In the genomic region with DNA sequence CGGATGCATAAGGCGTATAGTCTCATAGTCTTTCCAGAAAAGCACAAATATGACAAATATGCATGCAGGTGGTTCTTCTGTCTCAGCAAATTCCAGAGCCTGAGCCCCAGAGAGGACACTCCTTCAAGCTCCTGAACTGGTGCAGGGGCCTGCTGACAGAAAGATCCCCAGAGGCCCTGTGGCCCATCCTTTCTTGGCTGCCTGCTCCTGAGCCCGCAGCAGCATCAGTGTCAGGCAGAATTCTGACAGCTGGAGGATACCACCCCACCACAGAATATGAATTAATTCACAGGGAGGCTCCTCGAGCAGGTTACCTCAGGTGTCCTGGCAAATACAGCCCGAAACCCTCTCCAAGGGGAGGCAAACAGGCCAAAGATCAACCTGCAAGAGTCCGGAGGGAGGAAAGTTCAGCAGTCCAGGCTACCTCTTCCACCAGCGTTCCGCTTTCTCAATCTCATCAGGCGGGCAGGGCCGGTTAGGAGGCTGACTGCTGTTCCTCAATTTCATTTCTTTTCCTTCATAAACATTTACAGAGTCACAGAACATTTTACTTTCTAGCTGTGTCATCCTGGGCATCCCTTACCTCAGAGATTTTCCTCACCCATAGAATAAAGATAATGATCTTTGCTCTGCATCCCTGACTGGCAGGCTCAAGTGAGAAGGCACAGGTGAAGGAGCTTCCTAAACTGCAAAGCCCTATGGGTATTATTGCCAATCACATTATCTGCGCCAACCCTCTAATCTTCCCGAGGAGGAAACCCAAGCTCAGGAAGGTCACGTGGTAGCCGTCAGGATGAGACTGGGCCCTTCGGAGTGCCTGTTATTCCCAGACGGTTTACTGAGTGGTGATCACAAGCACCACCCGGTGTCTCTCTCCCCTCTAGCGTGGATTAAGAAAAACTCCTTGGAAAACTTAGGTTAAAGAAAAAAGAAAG, we compare ENCODE assay signal across 8 cellular contexts. TPM values are rescaled to one million over a fixed set of nuclear protein-coding genes. Genes with fewer than 3 reads are reported as not detected.
DNase-seq lines count a peak whose midpoint lies in the region; ATAC-seq and TF ChIP-seq lines count a peak whose summit lies in the region.

No MANE protein-coding gene starts in this region.

- ATAC-seq in activated B cell treated with CpG ODN at 0.5 μM for 24 hours (ENCODE audit: low read depth) (no peak), heart right ventricle (peak in 3 of 8 donors; percentile 0 to 4 (median 3)), HG03521 (IDR thresholded peaks at IDR 0.05; ENCODE audit: unreplicated experiment) (no peak), GM21367 (IDR thresholded peaks at IDR 0.05; ENCODE audit: unreplicated experiment) (no peak)

- no peak for TF ChIP-seq CTCF in activated B cell treated with CpG ODN at 0.5 μM for 24 hours (IDR thresholded peaks at IDR 0.05)
- no peak for TF ChIP-seq CTCF in heart right ventricle (IDR thresholded peaks at IDR 0.05)
- TF ChIP-seq CTCF in sigmoid colon (IDR thresholded peaks at IDR 0.05), result no peak

- H3K36me3 Mint-ChIP-seq in activated naive CD4-positive, alpha-beta T cell treated with anti-CD3 and anti-CD28 coated beads, Interleukin-2, amount 50 U/mL, for 24 hours, result peaks cover 12% of the 10 kb centered on the region
- H3K36me3 Mint-ChIP-seq in activated B cell treated with CpG ODN at 0.5 μM for 24 hours (ENCODE audit: low read depth), result peaks cover 52% of the 10 kb centered on the region

- H3K27me3 ChIP-seq in heart right ventricle (no peaks in the 10 kb centered on the region), sigmoid colon (no peaks in the 10 kb centered on the region)

- no peak for TF ChIP-seq POLR2A in sigmoid colon (IDR thresholded peaks at IDR 0.05)

- CTCF ChIA-PET in activated B cell treated with CpG ODN at 0.5 μM for 24 hours (lab: Charles Lee), result interaction anchor here (0.8 kb wide), 1 partner anchor 17 kb away, joined by 3 read pairs; no protein-coding TSS in a partner anchor

- H3K4me3 ChIP-seq in heart right ventricle (peak overlapping the region; percentile 39 to 100 (median 87)), sigmoid colon (peak overlapping the region; percentile 80 to 90 (median 87))

- DNase-seq in activated naive CD4-positive, alpha-beta T cell (lab: John Stamatoyannopoulos, UW), result no peak
- DNase-seq in activated B cell treated with CpG ODN at 0.5 μM for 24 hours (no peak), heart right ventricle (no peak), sigmoid colon (no peak), NOMO-1 treated with dmso at 0.1 percent for 144 hours (lab: John Stamatoyannopoulos, UW; ENCODE audit: unreplicated experiment) (no peak)

- WGBS in heart right ventricle, 2 donors, result 41 to 46% methylated on average over 18 of the region's 18 CpGs
- WGBS in sigmoid colon, 2 donors, result 32 to 49% methylated on average over 18 of the region's 18 CpGs

- no peak for TF ChIP-seq EP300 in sigmoid colon (IDR thresholded peaks at IDR 0.05)

- intact Hi-C loops in activated B cell treated with CpG ODN at 0.5 μM for 24 hours (cut with micrococcal nuclease) (loop anchor here (10.0 kb wide), 1 partner anchor 1142 kb away; a partner anchor contains a TSS), heart right ventricle (cut with DNase I) (no loop called here), sigmoid colon (cut with DNase I) (loop anchor here (10.0 kb wide), 1 partner anchor 272 kb away; a partner anchor contains a TSS)

- H3K9me3 ChIP-seq in heart right ventricle (no peaks in the 10 kb centered on the region), sigmoid colon (no peaks in the 10 kb centered on the region)

- H3K27ac Mint-ChIP-seq in activated naive CD4-positive, alpha-beta T cell treated with anti-CD3 and anti-CD28 coated beads, Interleukin-2, amount 50 U/mL, for 24 hours, result peak overlapping the region; percentile 44
- H3K27ac Mint-ChIP-seq in activated B cell treated with CpG ODN at 0.5 μM for 24 hours, result peak overlapping the region; percentile 99

- H3K36me3 ChIP-seq in heart right ventricle (peaks cover 0 to 42% (median 6%) of the 10 kb centered on the region in 9 donors), sigmoid colon (peaks cover 0 to 25% (median 10%) of the 10 kb centered on the region in 4 donors)

- H3K4me3 Mint-ChIP-seq in activated naive CD4-positive, alpha-beta T cell treated with anti-CD3 and anti-CD28 coated beads, Interleukin-2, amount 50 U/mL, for 24 hours, result peak overlapping the region; percentile 97
- peak overlapping the region; percentile 99 for H3K4me3 Mint-ChIP-seq in activated B cell treated with CpG ODN at 0.5 μM for 24 hours

- H3K4me1 ChIP-seq in heart right ventricle (peaks cover 12 to 40% (median 32%) of the 10 kb centered on the region in 9 donors), sigmoid colon (peaks cover 0 to 43% (median 32%) of the 10 kb centered on the region in 4 donors)

- no peaks in the 10 kb centered on the region for H3K27me3 Mint-ChIP-seq in activated naive CD4-positive, alpha-beta T cell treated with anti-CD3 and anti-CD28 coated beads, Interleukin-2, amount 50 U/mL, for 24 hours
- no peaks in the 10 kb centered on the region for H3K27me3 Mint-ChIP-seq in activated B cell treated with CpG ODN at 0.5 μM for 24 hours

- POLR2A ChIA-PET in activated B cell treated with CpG ODN at 0.5 μM for 24 hours (lab: Charles Lee), result interaction anchor here (0.5 to 2.8 kb wide), 3 partner anchors 17 to 1433 kb away, joined by 3 to 19 read pairs (median 4); no protein-coding TSS in a partner anchor

- H3K9me3 Mint-ChIP-seq in activated naive CD4-positive, alpha-beta T cell treated with anti-CD3 and anti-CD28 coated beads, Interleukin-2, amount 50 U/mL, for 24 hours, result no peaks in the 10 kb centered on the region
- no peaks in the 10 kb centered on the region for H3K9me3 Mint-ChIP-seq in activated B cell treated with CpG ODN at 0.5 μM for 24 hours

- H3K27ac ChIP-seq in heart right ventricle (peak overlapping the region; percentile 87 to 98 (median 94)), sigmoid colon (peak overlapping the region; percentile 96 to 98 (median 97))

- H3K4me1 Mint-ChIP-seq in activated naive CD4-positive, alpha-beta T cell treated with anti-CD3 and anti-CD28 coated beads, Interleukin-2, amount 50 U/mL, for 24 hours, result peaks cover 60% of the 10 kb centered on the region
- peaks cover 35% of the 10 kb centered on the region for H3K4me1 Mint-ChIP-seq in activated B cell treated with CpG ODN at 0.5 μM for 24 hours

RNA-seq across cellular contexts. Expression of a gene that starts 1.4 kb away (rescaled TPM):
- total RNA-seq in activated B cell treated with CpG ODN at 0.5 μM for 24 hours, result 39.0 and 39.9 TPM in 2 replicates
- 10 to 100 TPM; 24.4 to 32.8 (median 28.9) TPM for total RNA-seq in heart right ventricle
- polyA plus RNA-seq in heart right ventricle, result 10 to 100 TPM; 22.6 to 27.5 TPM
- 10 to 100 TPM; 22.4 to 38.5 (median 30.0) TPM for total RNA-seq in sigmoid colon
- polyA plus RNA-seq in sigmoid colon, result 10 to 100 TPM in 2 of 3 donors, 1 to 10 TPM in 1; 9.5 to 28.7 (median 15.6) TPM

Comparison
In these comparisons a context has a peak if more than half of its experiments do, and no peak if none do; other contexts are left out.
1. intact Hi-C loops: an anchor here in activated B cell treated with CpG ODN at 0.5 μM for 24 hours (10.0 kb wide) and sigmoid colon (10.0 kb wide); none called in heart right ventricle.